In the genomic region with DNA sequence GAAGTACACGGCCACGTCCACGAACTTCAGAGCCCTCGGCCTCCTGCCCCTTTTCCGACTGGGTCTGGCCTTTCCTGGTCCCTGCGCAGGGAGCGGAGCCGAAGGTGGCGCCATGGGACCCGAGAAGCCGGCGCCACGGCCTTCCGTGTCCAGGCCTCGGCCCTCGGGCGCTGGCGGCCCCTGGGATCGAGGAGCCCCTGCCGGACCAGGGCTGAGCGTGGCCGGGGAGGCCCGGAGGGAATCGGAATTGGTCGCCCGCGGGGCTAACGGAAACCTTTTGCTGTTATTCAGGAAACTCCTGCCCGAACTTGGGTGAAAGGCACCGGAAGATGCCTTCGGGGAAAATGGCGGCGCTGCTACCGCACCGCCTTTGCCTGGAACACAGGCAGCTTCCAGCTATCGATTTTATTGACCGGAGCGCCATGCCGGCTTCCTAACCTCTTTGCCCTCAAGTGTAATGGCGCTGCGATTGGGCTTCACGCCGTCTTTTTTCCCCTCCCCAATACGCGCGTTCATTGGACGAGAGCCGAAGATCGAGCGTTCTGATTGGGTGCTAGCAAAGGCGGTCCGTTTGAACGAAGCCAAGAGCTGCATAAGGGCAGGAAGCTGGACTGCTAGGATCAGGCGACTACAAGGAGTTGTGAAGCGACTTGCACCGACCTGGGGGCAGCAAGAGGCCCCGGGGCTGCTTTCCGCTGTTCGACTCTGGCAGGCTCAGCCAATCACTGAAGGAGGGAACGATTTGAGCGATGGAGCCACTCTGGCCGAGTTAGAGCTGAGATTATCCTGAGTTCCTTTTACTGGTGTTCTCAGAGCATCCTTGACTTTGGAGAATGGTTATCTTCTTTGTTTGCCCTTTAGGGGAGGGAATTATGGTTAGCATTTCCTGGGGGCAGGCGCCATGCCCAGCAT, we compare ENCODE assay signal across 8 cellular contexts. TPM values are rescaled to one million over a fixed set of nuclear protein-coding genes. Genes with fewer than 3 reads are reported as not detected.
DNase-seq lines count a peak whose midpoint lies in the region; ATAC-seq and FAIRE-seq lines count a peak whose summit lies in the region.

A gene (minus strand): TSS at position 462 of the 912 bp plus-strand sequence. CDS start 348 bp downstream, at position 114.

- peak within 1 kb of the TSS; percentile 89 for H2BK120ac ChIP-seq in mesenchymal stem cell (ENCODE audit: low read depth, low read length)

- H3K14ac ChIP-seq in mesenchymal stem cell (ENCODE audit: low read length in 2 of 2): peak within 1 kb of the TSS; percentile 94 to 99

- peak within 1 kb of the TSS; percentile 95 to 100 for H3K18ac ChIP-seq in mesenchymal stem cell (ENCODE audit: low read depth in 1 of 2, low read length in 2 of 2)

- peak within 1 kb of the TSS; percentile 84 for H2BK5ac ChIP-seq in mesenchymal stem cell (ENCODE audit: low read depth, low read length, poor library complexity, severe bottlenecking)

- H3K36me3 ChIP-seq in endocrine pancreas (ENCODE audit: control insufficient read depth, insufficient read depth, low read length) (no peaks in the 10 kb centered on the region), mesenchymal stem cell (ENCODE audit: control insufficient read depth in 1 of 2, insufficient read depth in 2 of 2, low read depth in 1 of 2, low read length in 2 of 2) (peaks cover 16 to 31% of the 10 kb centered on the region in 2 experiments)

- ATAC-seq in GM21360 (IDR thresholded peaks at IDR 0.05; ENCODE audit: unreplicated experiment): peak; percentile 69

- peak within 1 kb of the TSS; percentile 80 to 98 for H3K4ac ChIP-seq in mesenchymal stem cell (ENCODE audit: low read depth in 1 of 2, low read length in 2 of 2)

- H3K79me1 ChIP-seq in mesenchymal stem cell (replicated peaks; ENCODE audit: low read length, poor library complexity, severe bottlenecking): peaks cover 22% of the 10 kb centered on the region

- H4K91ac ChIP-seq in mesenchymal stem cell (ENCODE audit: low read length): peak within 1 kb of the TSS; percentile 97

- peak within 1 kb of the TSS; percentile 67 for H2AK5ac ChIP-seq in mesenchymal stem cell (ENCODE audit: low read length, severe bottlenecking)

- H4K8ac ChIP-seq in mesenchymal stem cell (ENCODE audit: low read length): peak within 1 kb of the TSS; percentile 99

- peak within 1 kb of the TSS; percentile 97 for H2AFZ ChIP-seq in mesenchymal stem cell (ENCODE audit: low read depth, low read length)

- H2BK15ac ChIP-seq in mesenchymal stem cell (ENCODE audit: low read depth, poor library complexity, severe bottlenecking): peak within 1 kb of the TSS; percentile 28

- H3K9me3 ChIP-seq in endocrine pancreas (ENCODE audit: control insufficient read depth, low read length) (no peaks in the 10 kb centered on the region), mesenchymal stem cell (ENCODE audit: control insufficient read depth, low read length) (no peaks in the 10 kb centered on the region)

- H3K23ac ChIP-seq in mesenchymal stem cell (ENCODE audit: low read length in 2 of 2): peak within 1 kb of the TSS in 1 of 2 experiments; percentile 60

- under 1% methylated on average over 62 of the region's 63 CpGs for WGBS in mesenchymal stem cell

- peak; percentile 94 for DNase-seq in COLO668 (lab: John Stamatoyannopoulos, UW; ENCODE audit: unreplicated experiment)
- DNase-seq in HTR-8/SVneo (ENCODE audit: insufficient read length, low spot score): peak; percentile 97
- peak; percentile 94 for DNase-seq in NOMO-1 treated with dmso at 0.1 percent for 144 hours (lab: John Stamatoyannopoulos, UW; ENCODE audit: unreplicated experiment)
- DNase-seq in activated CD8-positive, alpha-beta memory T cell treated with anti-CD3 and anti-CD28 coated beads for 48 hours (ENCODE audit: low read depth in 2 of 3, low spot score in 2 of 3): peak; percentile 84 to 95 (median 93)
- peak; percentile 98 for DNase-seq in mesenchymal stem cell
- DNase-seq in stimulated activated CD8-positive, alpha-beta memory T cell treated with anti-CD3 and anti-CD28 coated beads, Interleukin-12 subunit alpha, Interleukin-12 subunit beta, amount 100 ng/mL, for 4 hours (ENCODE audit: low read depth): peak; percentile 87

- H3K4me2 ChIP-seq in mesenchymal stem cell (ENCODE audit: low read length, poor library complexity, severe bottlenecking): peak within 1 kb of the TSS; percentile 99

- no peaks in the 10 kb centered on the region for H3K27me3 ChIP-seq in endocrine pancreas (ENCODE audit: control insufficient read depth, insufficient read depth, low read length)
- H3K27me3 ChIP-seq in mesenchymal stem cell (ENCODE audit: control insufficient read depth in 1 of 2, insufficient read depth in 1 of 2, low read length in 2 of 2): no peaks in the 10 kb centered on the region

- H3K4me1 ChIP-seq in endocrine pancreas (ENCODE audit: control insufficient read depth, insufficient read depth, low read length) (no peaks in the 10 kb centered on the region), mesenchymal stem cell (ENCODE audit: control insufficient read depth, insufficient read depth, low read depth, low read length) (peaks cover 7% of the 10 kb centered on the region)

- peak within 1 kb of the TSS in 1 of 2 experiments; percentile 81 for H2BK12ac ChIP-seq in mesenchymal stem cell (ENCODE audit: low read length in 2 of 2)

- peak within 1 kb of the TSS; percentile 97 for H3K27ac ChIP-seq in mesenchymal stem cell (ENCODE audit: low read length, poor library complexity, severe bottlenecking)

- H3K9ac ChIP-seq in endocrine pancreas (ENCODE audit: control insufficient read depth, insufficient read depth, low read length) (peak within 1 kb of the TSS; percentile 66), mesenchymal stem cell (ENCODE audit: low read length) (peak within 1 kb of the TSS; percentile 98)

- H3K4me3 ChIP-seq in endocrine pancreas (ENCODE audit: control insufficient read depth, insufficient read depth, low read length) (peak within 1 kb of the TSS; percentile 32), mesenchymal stem cell (ENCODE audit: insufficient read depth in 1 of 2, low read depth in 1 of 2, low read length in 2 of 2) (peak within 1 kb of the TSS; percentile 87 to 88)

- peak; percentile 16 for FAIRE-seq in HTR-8/SVneo (lab: Jason Lieb, UNC)

RNA-seq across cellular contexts. Expression of the gene that starts here (rescaled TPM):
- polyA plus RNA-seq in mesenchymal stem cell (2013, experiment 1 of 2): 7.4 TPM
- polyA plus RNA-seq in mesenchymal stem cell (2013, experiment 2 of 2): 6.7 TPM

Comparison
In these comparisons a context has a peak if more than half of its experiments do, and no peak if none do; other contexts are left out.
1. Peak in every context shown above with its lines: DNase-seq, ATAC-seq, H3K4me3 ChIP-seq and H3K27ac ChIP-seq.